17 cellular contexts compared by ENCODE assay signal in the genomic region with DNA sequence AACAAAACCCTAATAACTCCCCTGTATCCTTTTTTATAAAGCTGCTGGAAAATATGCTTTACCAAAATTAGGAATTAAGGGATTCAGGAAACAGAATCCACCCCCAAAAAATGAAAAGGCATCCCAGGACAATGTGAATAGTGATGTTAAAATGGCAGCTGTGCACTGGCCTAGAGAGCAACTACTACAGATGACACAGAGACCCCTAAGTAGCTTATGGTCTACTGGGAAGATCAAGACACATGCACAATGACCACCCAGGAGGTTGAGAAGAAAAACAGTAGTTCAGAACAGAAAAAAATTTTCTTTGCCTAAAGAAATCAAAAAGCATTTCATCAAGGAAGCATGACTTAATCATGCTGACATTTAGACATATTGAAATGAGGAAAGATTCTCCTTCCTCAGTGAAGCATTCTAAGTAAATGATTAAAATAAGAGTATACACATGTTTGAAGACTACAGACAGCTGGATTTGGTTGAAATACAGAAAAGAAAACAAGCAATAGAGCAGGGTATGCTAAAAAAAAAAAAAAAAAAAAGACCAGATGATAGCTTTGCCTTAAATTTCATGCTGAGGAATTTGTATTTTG.
"Had no signal": no experiment of that assay in that cellular context is flagged by ENCODE, and none has a peak within 500 bp of the region (broad histone marks: within the 10 kb centered on the region; RNA-seq: fewer than 3 reads in every experiment).

No MANE protein-coding gene starts in this region.

- ATAC-seq: activated T-cell treated with anti-CD3 and anti-CD28 coated beads, Interleukin-2, amount 50 U/mL, for 72 hours had no signal

- H3K27me3 Mint-ChIP-seq: activated naive CD8-positive, alpha-beta T cell treated with anti-CD3 and anti-CD28 coated beads, Interleukin-2, amount 10 ng/mL, durations not matched to agents 7 days and 5 days; memory B cell had no signal

- H3K4me3 ChIP-seq: cardiac muscle cell, ovary, stomach, thyroid gland had no signal

- H3K27ac Mint-ChIP-seq: activated CD4-positive, alpha-beta memory T cell treated with anti-CD3 and anti-CD28 coated beads, Interleukin-2, amount 10 ng/mL, durations not matched to agents 7 days and 5 days; activated naive CD8-positive, alpha-beta T cell treated with anti-CD3 and anti-CD28 coated beads, Interleukin-2, amount 10 ng/mL, durations not matched to agents 7 days and 5 days; activated T-cell treated with anti-CD3 and anti-CD28 coated beads, Interleukin-2, amount 50 U/mL, for 72 hours; memory B cell had no signal

- H3K27me3 ChIP-seq: cardiac muscle cell, ovary, stomach, thyroid gland had no signal

- H3K36me3 Mint-ChIP-seq: activated naive CD8-positive, alpha-beta T cell treated with anti-CD3 and anti-CD28 coated beads, Interleukin-2, amount 10 ng/mL, durations not matched to agents 7 days and 5 days; memory B cell had no signal

- H3K9me3 Mint-ChIP-seq: activated CD4-positive, alpha-beta memory T cell treated with anti-CD3 and anti-CD28 coated beads, Interleukin-2, amount 10 ng/mL, durations not matched to agents 7 days and 5 days; activated naive CD8-positive, alpha-beta T cell treated with anti-CD3 and anti-CD28 coated beads, Interleukin-2, amount 10 ng/mL, durations not matched to agents 7 days and 5 days; activated T-cell treated with anti-CD3 and anti-CD28 coated beads, Interleukin-2, amount 50 U/mL, for 72 hours; memory B cell had no signal

- DNase-seq: activated CD4-positive, alpha-beta memory T cell treated with anti-CD3 and anti-CD28 coated beads, Interleukin-2, amount 10 ng/mL, durations not matched to agents 7 days and 5 days; activated CD4-positive, CD25-positive, alpha-beta regulatory T cell treated with anti-CD3 and anti-CD28 coated beads, Interleukin-2, amount 50 U/mL, for 72 hours; activated gamma-delta T cell treated with Interleukin-2 at 50 U/mL for 16 hours; activated naive CD8-positive, alpha-beta T cell treated with anti-CD3 and anti-CD28 coated beads, Interleukin-2, amount 10 ng/mL, durations not matched to agents 7 days and 5 days; activated T-cell treated with anti-CD3 and anti-CD28 coated beads, Interleukin-2, amount 50 U/mL, for 72 hours; effector CD4-positive, alpha-beta T cell; foreskin fibroblast; head of caudate nucleus; ovary; SHP77; stimulated activated CD4-positive, alpha-beta T cell treated with anti-CD3 and anti-CD28 coated beads, Interleukin-15, amount 100 ng/mL, for 24 hours; stimulated activated CD4-positive, alpha-beta T cell treated with anti-CD3 and anti-CD28 coated beads, Interleukin-4, amount 100 ng/mL, for 4 hours; stomach; SW 1271; thyroid gland had no signal

- H3K4me3 Mint-ChIP-seq: activated CD4-positive, alpha-beta memory T cell treated with anti-CD3 and anti-CD28 coated beads, Interleukin-2, amount 10 ng/mL, durations not matched to agents 7 days and 5 days; activated naive CD8-positive, alpha-beta T cell treated with anti-CD3 and anti-CD28 coated beads, Interleukin-2, amount 10 ng/mL, durations not matched to agents 7 days and 5 days; activated T-cell treated with anti-CD3 and anti-CD28 coated beads, Interleukin-2, amount 50 U/mL, for 72 hours; memory B cell had no signal

- H3K9me3 ChIP-seq: ovary, stomach, thyroid gland had no signal

- H3K36me3 ChIP-seq: ovary had no signal

- H3K27ac ChIP-seq: cardiac muscle cell, ovary, stomach had no signal

- H3K4me1 Mint-ChIP-seq: activated CD4-positive, alpha-beta memory T cell treated with anti-CD3 and anti-CD28 coated beads, Interleukin-2, amount 10 ng/mL, durations not matched to agents 7 days and 5 days; activated naive CD8-positive, alpha-beta T cell treated with anti-CD3 and anti-CD28 coated beads, Interleukin-2, amount 10 ng/mL, durations not matched to agents 7 days and 5 days; memory B cell had no signal
